21 cellular contexts compared by ENCODE assay signal in the genomic region with DNA sequence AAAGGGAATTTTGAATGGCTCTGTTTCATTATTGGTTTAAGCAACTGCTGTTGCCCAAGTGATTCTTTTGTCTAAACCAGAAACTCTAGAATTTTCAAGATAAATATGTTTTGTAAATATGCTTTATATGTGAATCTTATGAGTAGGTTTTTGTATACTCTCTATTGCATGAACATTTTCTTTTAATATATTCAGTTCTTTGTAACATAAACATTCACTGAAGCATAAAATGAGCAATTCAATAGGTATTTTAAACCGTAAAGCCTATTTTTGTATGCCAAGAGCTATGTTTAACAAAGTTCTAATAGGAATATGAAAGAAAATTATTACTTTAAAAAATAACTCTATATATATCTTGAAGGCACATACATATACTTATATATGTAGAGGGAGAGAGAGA.
DNase-seq lines count a peak whose midpoint lies in the region; ATAC-seq and TF ChIP-seq lines count a peak whose summit lies in the region.
"Had no signal": no experiment of that assay in that cellular context is flagged by ENCODE, and none has a peak within 500 bp of the region (broad histone marks: within the 10 kb centered on the region; RNA-seq: fewer than 3 reads in every experiment).

No MANE protein-coding gene starts in this region.

- H3K23ac ChIP-seq in IMR-90 (ENCODE audit: low read depth, low read length), result no peak overlapping the region; the same call in 1 of the 2 replicates

- peak overlapping the region; percentile 84 for H2BK120ac ChIP-seq in IMR-90 (ENCODE audit: low read depth, low read length)

- no peak overlapping the region; the same call in 1 of the 2 replicates for H3K27ac ChIP-seq in IMR-90 (ENCODE audit: insufficient read depth, low read length)
- H3K27ac ChIP-seq in endodermal cell (ENCODE audit: low read depth, low read length), result no peak overlapping the region

- H3K4ac ChIP-seq in IMR-90 (ENCODE audit: low read depth, low read length), result no peak overlapping the region

- POLR2A ChIA-PET in IMR-90 (lab: Charles Lee; ENCODE audit: unreplicated experiment) (interaction anchor here (0.7 kb wide), 1 partner anchor 117 kb away, joined by 12 read pairs; no protein-coding TSS in a partner anchor), MCF 10A (lab: Yijun Ruan, JAX) (no interaction called here)

- TF ChIP-seq CTCF in IMR-90 (conservative IDR thresholded peaks at IDR 0.05; ENCODE audit: low read depth, low read length) (no peak), endodermal cell (conservative IDR thresholded peaks at IDR 0.05) (no peak), MCF 10A (IDR thresholded peaks at IDR 0.05; ENCODE audit: unreplicated experiment) (no peak)

- H2BK15ac ChIP-seq in IMR-90 (ENCODE audit: low read depth, low read length), result peak overlapping the region; percentile 15; the same call in 2 of the 3 replicates

- H3K27me3 ChIP-seq in IMR-90 (ENCODE audit: control insufficient read depth, insufficient read depth, low read length) (no peaks in the 10 kb centered on the region), adipocyte (replicated peaks; ENCODE audit: control insufficient read depth, insufficient read depth, low read length) (no peaks in the 10 kb centered on the region), endodermal cell (ENCODE audit: control insufficient read depth, insufficient read depth, low read length, poor library complexity, severe bottlenecking) (no peaks in the 10 kb centered on the region)
- H3K27me3 ChIP-seq: BE2C had no signal

- H3K27me3 Mint-ChIP-seq in endodermal cell (ENCODE audit: insufficient read depth), result no peaks in the 10 kb centered on the region
- H3K27me3 Mint-ChIP-seq in MCF 10A (ENCODE audit: insufficient read depth, unreplicated experiment), result no peaks in the 10 kb centered on the region
- H3K27me3 Mint-ChIP-seq: CD8-positive, alpha-beta memory T cell had no signal

- H4K5ac ChIP-seq in IMR-90 (ENCODE audit: low read depth, low read length), result peak overlapping the region; percentile 91; the same call in 1 of the 2 replicates

- H3K4me3 ChIP-seq in IMR-90 (ENCODE audit: insufficient read depth, low read depth, low read length) (no peak overlapping the region), adipocyte (ENCODE audit: low read length) (no peak overlapping the region), endodermal cell (ENCODE audit: low read length) (no peak overlapping the region)

- peak overlapping the region; percentile 81; the same call in 1 of the 2 replicates for H3K14ac ChIP-seq in IMR-90 (replicated peaks; ENCODE audit: low read depth, low read length)

- H4K20me1 ChIP-seq in IMR-90 (ENCODE audit: insufficient read depth, low read length), result no peaks in the 10 kb centered on the region

- no peaks in the 10 kb centered on the region for H3K79me1 ChIP-seq in IMR-90 (ENCODE audit: low read depth in 1 of 2, low read length in 2 of 2)

- no peak overlapping the region for H2AK5ac ChIP-seq in IMR-90 (ENCODE audit: low read depth, low read length)

- H3K9ac ChIP-seq in IMR-90 (ENCODE audit: low read depth, low read length) (no peak overlapping the region), adipocyte (ENCODE audit: low read length) (no peak overlapping the region), endodermal cell (ENCODE audit: extremely low read depth, low read length, poor library complexity, severe bottlenecking) (no peak overlapping the region)

- H3K56ac ChIP-seq in IMR-90 (ENCODE audit: extremely low read depth, insufficient read depth, low read length), result peak overlapping the region; percentile 66

- no peak for TF ChIP-seq RAD21 in IMR-90 (IDR thresholded peaks at IDR 0.05; ENCODE audit: low read length)

- ATAC-seq in IMR-90 (ENCODE audit: low read depth), result peak; percentile 71
- ATAC-seq in activated naive CD4-positive, alpha-beta T cell treated with anti-CD3 and anti-CD28 coated beads, Interleukin-2, amount 50 U/mL, for 72 hours, result no peak
- ATAC-seq: HepG2 had no signal

- DNase-seq in ELR (ENCODE audit: low read depth) (peak; percentile 42), IMR-90 (peak; percentile 68), adipocyte (ENCODE audit: low read depth) (peak; percentile 49), fibroblast of peridontal ligament (ENCODE audit: extremely low read depth) (peak; percentile 62), NCI-H1694 treated with DMSO at 0.1 percent for 48 hours (lab: John Stamatoyannopoulos, UW) (no peak), endodermal cell (no peak), MCF 10A (ENCODE audit: unreplicated experiment) (no peak)
- no peak for DNase-seq in activated naive CD4-positive, alpha-beta T cell treated with anti-CD3 and anti-CD28 coated beads, Interleukin-2, amount 50 U/mL, for 72 hours (ENCODE audit: low spot score in 2 of 2)
- DNase-seq: ACHN; BE2C; C1 segment of cervical spinal cord; CD4-positive, CD25-positive, alpha-beta regulatory T cell; CD8-positive, alpha-beta memory T cell; COR-L47; DMS 273 treated with DMSO at 0.1 percent for 48 hours; DMS53; DND-41; GF-D8; GOT3; H7 had no signal

- intact Hi-C loops in IMR-90 (cut with micrococcal nuclease) (no loop called here), MCF 10A (cut with micrococcal nuclease) (no loop called here)

- H3K4me2 ChIP-seq in IMR-90 (ENCODE audit: low read depth, low read length), result no peak overlapping the region; the same call in 1 of the 2 replicates

- peaks cover 7% of the 10 kb centered on the region for H3K4me1 ChIP-seq in IMR-90 (ENCODE audit: control insufficient read depth, insufficient read depth, low read length)
- H3K4me1 ChIP-seq in adipocyte (ENCODE audit: control insufficient read depth, insufficient read depth, low read length), result peaks cover 12% of the 10 kb centered on the region
- H3K4me1 ChIP-seq in endodermal cell (ENCODE audit: control insufficient read depth, insufficient read depth, low read length), result no peaks in the 10 kb centered on the region

- BruUV-seq in IMR-90 (replicated peaks; lab: Mats Ljungman, UMichigan) (no TSS peak), MCF 10A (replicated peaks; lab: Mats Ljungman, UMichigan) (no TSS peak)

- H2AK9ac ChIP-seq in IMR-90 (replicated peaks; ENCODE audit: low read depth, low read length, poor library complexity), result no peak overlapping the region

- peak overlapping the region; percentile 96 for H2BK20ac ChIP-seq in IMR-90 (ENCODE audit: low read depth, low read length)

- peak overlapping the region; percentile 40 to 75; a peak in 1 of 4 replicates for H4K8ac ChIP-seq in IMR-90 (ENCODE audit: low read depth in 2 of 2, low read length in 2 of 2)

- H3K36me3 ChIP-seq in IMR-90 (ENCODE audit: control insufficient read depth, insufficient read depth, low read length) (no peaks in the 10 kb centered on the region), adipocyte (ENCODE audit: control insufficient read depth, insufficient read depth, low read length, severe bottlenecking) (no peaks in the 10 kb centered on the region), endodermal cell (ENCODE audit: control insufficient read depth, insufficient read depth, low read length) (no peaks in the 10 kb centered on the region)
- H3K36me3 ChIP-seq: BE2C had no signal

- H3K9me1 ChIP-seq in IMR-90 (ENCODE audit: insufficient read depth, low read length), result 0 out of 2 replicates have a peak, but pooled peaks cover 2% of the 10 kb centered on the region

- H3K4me3 Mint-ChIP-seq in endodermal cell (no peak overlapping the region), MCF 10A (ENCODE audit: unreplicated experiment) (no peak overlapping the region)
- H3K4me3 Mint-ChIP-seq: CD4-positive, CD25-positive, alpha-beta regulatory T cell; CD8-positive, alpha-beta memory T cell had no signal

- no CpG with 5 or more reads among the region's 1 CpG for WGBS in IMR-90 (ENCODE audit: extremely low coverage in 2 of 2, insufficient read length in 1 of 2), 2 experiments
- WGBS in endodermal cell (ENCODE audit: insufficient coverage in 1 of 2, insufficient read length in 1 of 2), 2 experiments, result no CpG with 5 or more reads among the region's 1 CpG

- TF ChIP-seq POLR2A in IMR-90 (IDR thresholded peaks at IDR 0.05; ENCODE audit: low read depth, low read length), result no peak

- dilution Hi-C loops in IMR-90 (cut with HindIII; ENCODE audit: low sequenced_read_pairs, unreplicated experiment), result no loop called here

- H3K9me3 Mint-ChIP-seq in activated naive CD4-positive, alpha-beta T cell treated with anti-CD3 and anti-CD28 coated beads, Interleukin-2, amount 50 U/mL, for 72 hours, result no peaks in the 10 kb centered on the region
- H3K9me3 Mint-ChIP-seq in endodermal cell, result peaks cover 16% of the 10 kb centered on the region
- H3K9me3 Mint-ChIP-seq in MCF 10A (ENCODE audit: unreplicated experiment), result no peaks in the 10 kb centered on the region

- no peak overlapping the region for H3K27ac Mint-ChIP-seq in activated naive CD4-positive, alpha-beta T cell treated with anti-CD3 and anti-CD28 coated beads, Interleukin-2, amount 50 U/mL, for 72 hours
- H3K27ac Mint-ChIP-seq in endodermal cell (no peak overlapping the region), MCF 10A (ENCODE audit: low read depth, unreplicated experiment) (no peak overlapping the region)
- H3K27ac Mint-ChIP-seq: CD4-positive, CD25-positive, alpha-beta regulatory T cell; CD8-positive, alpha-beta memory T cell had no signal

- H2AFZ ChIP-seq in IMR-90 (replicated peaks; ENCODE audit: low read length, poor library complexity), result no peak overlapping the region

- H3K9me3 ChIP-seq in IMR-90 (ENCODE audit: control insufficient read depth, insufficient read depth, low read length), result peaks cover 2% of the 10 kb centered on the region; the same call in 1 of the 2 replicates
- peaks cover 14% of the 10 kb centered on the region for H3K9me3 ChIP-seq in adipocyte (ENCODE audit: control insufficient read depth, low read length)
- peaks cover 7% of the 10 kb centered on the region for H3K9me3 ChIP-seq in endodermal cell (ENCODE audit: control insufficient read depth, low read length)

- H3K4me1 Mint-ChIP-seq in endodermal cell, result peaks cover 8% of the 10 kb centered on the region
- peaks cover 5% of the 10 kb centered on the region for H3K4me1 Mint-ChIP-seq in MCF 10A (ENCODE audit: insufficient read depth, unreplicated experiment)
- H3K4me1 Mint-ChIP-seq: CD4-positive, CD25-positive, alpha-beta regulatory T cell; CD8-positive, alpha-beta memory T cell had no signal

- in situ Hi-C loops in IMR-90 (cut with MboI; ENCODE audit: low sequenced_read_pairs), result loop anchor here (25.0 kb wide), 1 partner anchor 972 kb away; the partner anchor contains the start of gene TLE4

- CTCF ChIA-PET in IMR-90 (lab: Yijun Ruan, JAX), result interaction anchor here (1.0 to 1.2 kb wide), 2 partner anchors 9 to 151 kb away, joined by 3 read pairs; no protein-coding TSS in a partner anchor
- CTCF ChIA-PET in MCF 10A (lab: Yijun Ruan, JAX), result interaction anchor here (0.9 kb wide), 1 partner anchor 11 kb away, joined by 5 read pairs; no protein-coding TSS in a partner anchor

- no peaks in the 10 kb centered on the region for H3K36me3 Mint-ChIP-seq in activated naive CD4-positive, alpha-beta T cell treated with anti-CD3 and anti-CD28 coated beads, Interleukin-2, amount 50 U/mL, for 72 hours
- H3K36me3 Mint-ChIP-seq in endodermal cell (ENCODE audit: low read depth), result peaks cover 3% of the 10 kb centered on the region
- H3K36me3 Mint-ChIP-seq in MCF 10A (ENCODE audit: insufficient read depth, unreplicated experiment), result no peaks in the 10 kb centered on the region
- H3K36me3 Mint-ChIP-seq: CD4-positive, CD25-positive, alpha-beta regulatory T cell; CD8-positive, alpha-beta memory T cell had no signal

- H3K18ac ChIP-seq in IMR-90 (ENCODE audit: low read depth, low read length), result peak overlapping the region; percentile 94; the same call in 1 of the 2 replicates

- peak overlapping the region; percentile 96 for H2BK5ac ChIP-seq in IMR-90 (ENCODE audit: low read depth, low read length, poor library complexity, severe bottlenecking)

- peak overlapping the region; percentile 26; the same call in 1 of the 2 replicates for H4K91ac ChIP-seq in IMR-90 (ENCODE audit: insufficient read depth, low read depth, low read length)

Comparison
In these comparisons a context has a peak if more than half of its experiments do, and no peak if none do; other contexts are left out.
1. DNase-seq: peak in ELR (single experiment), IMR-90 (single experiment), adipocyte (single experiment) and fibroblast of peridontal ligament (single experiment); none in activated naive CD4-positive, alpha-beta T cell treated with anti-CD3 and anti-CD28 coated beads, Interleukin-2, amount 50 U/mL, for 72 hours (0 of 2), NCI-H1694 treated with DMSO at 0.1 percent for 48 hours (single experiment), endodermal cell (single experiment) and MCF 10A (single experiment).